In genomic region chr2:231961349-231962166, GRCh38 we compare ENCODE assay signal across 8 cellular contexts. TPM values are rescaled to one million over a fixed set of nuclear protein-coding genes. Genes with fewer than 3 reads are reported as not detected.
DNase-seq lines count a peak whose midpoint lies in the region; ATAC-seq and TF ChIP-seq lines count a peak whose summit lies in the region.

DIS3L2 (plus strand) TSS chr2:231961713; CDS start chr2:232014928, 53,215 bp downstream.

- ATAC-seq in GM23338, result peak; percentile 94

- H3K4me3 Mint-ChIP-seq in GM23338 (peak within 1 kb of the TSS; percentile 80), nephron (peak within 1 kb of the TSS; percentile 87 to 97 (median 92))
- peak within 1 kb of the TSS; percentile 87 for H3K4me3 Mint-ChIP-seq in stimulated activated naive CD8-positive, alpha-beta T cell treated with anti-CD3 and anti-CD28 coated beads, Interleukin-15, Interleukin-2, amounts not matched to agents 100 ng/mL and 50 ng/mL, for 24 hours

- DNase-seq in Daoy (ENCODE audit: low read depth) (peak; percentile 87), GM23338 (ENCODE audit: low spot score) (peak; percentile 95), LHCN-M2 (ENCODE audit: low read depth) (peak; percentile 80), RWPE1 (ENCODE audit: low spot score) (peak; percentile 71), fibroblast of the aortic adventitia (ENCODE audit: low read depth) (peak; percentile 76)
- peak; percentile 64 for DNase-seq in activated T-helper 9 cell treated with anti-CD3 and anti-CD28 coated beads, Interleukin-2, amount 50 U/mL, for 16 hours (ENCODE audit: low read depth)

- H3K27me3 ChIP-seq in GM23338 (ENCODE audit: insufficient read depth), result no peaks in the 10 kb centered on the region

- H3K27ac Mint-ChIP-seq in GM23338 (peak within 1 kb of the TSS; percentile 56), nephron (peak within 1 kb of the TSS; percentile 63 to 93 (median 84))
- peak within 1 kb of the TSS; percentile 92 for H3K27ac Mint-ChIP-seq in stimulated activated naive CD8-positive, alpha-beta T cell treated with anti-CD3 and anti-CD28 coated beads, Interleukin-15, Interleukin-2, amounts not matched to agents 100 ng/mL and 50 ng/mL, for 24 hours

- H3K79me2 ChIP-seq in GM23338 (replicated peaks; ENCODE audit: insufficient read depth), result peaks cover 26% of the 10 kb centered on the region

- peaks cover 2% of the 10 kb centered on the region; the same call in 2 of the 3 replicates for H3K36me3 Mint-ChIP-seq in GM23338 (ENCODE audit: low read depth)
- peaks cover 5% of the 10 kb centered on the region for H3K36me3 Mint-ChIP-seq in nephron (ENCODE audit: low read depth)
- peaks cover 5% of the 10 kb centered on the region for H3K36me3 Mint-ChIP-seq in stimulated activated naive CD8-positive, alpha-beta T cell treated with anti-CD3 and anti-CD28 coated beads, Interleukin-15, Interleukin-2, amounts not matched to agents 100 ng/mL and 50 ng/mL, for 24 hours (ENCODE audit: low read depth)

- CTCF ChIA-PET in RWPE1 (lab: Yijun Ruan, JAX), result interaction anchor here (1.0 kb wide), 1 partner anchor 222 kb away, joined by 3 read pairs; no protein-coding TSS in a partner anchor

- POLR2A ChIA-PET in RWPE1 (lab: Yijun Ruan, JAX; ENCODE audit: low non-redundant PET), result interaction anchor here (0.7 kb wide), 1 partner anchor 96 kb away, joined by 3 read pairs; no protein-coding TSS in a partner anchor

- H4K20me1 ChIP-seq in GM23338 (replicated peaks; ENCODE audit: insufficient read depth), result no peaks in the 10 kb centered on the region; the same call in 1 of the 2 replicates

- H3K9me3 Mint-ChIP-seq in GM23338 (peaks cover 5% of the 10 kb centered on the region; the same call in 2 of the 3 replicates), nephron (peaks cover 4% of the 10 kb centered on the region)
- H3K9me3 Mint-ChIP-seq in stimulated activated naive CD8-positive, alpha-beta T cell treated with anti-CD3 and anti-CD28 coated beads, Interleukin-15, Interleukin-2, amounts not matched to agents 100 ng/mL and 50 ng/mL, for 24 hours, result no peaks in the 10 kb centered on the region

- 0 out of 2 replicates have a peak, but pooled peaks cover 3% of the 10 kb centered on the region for H3K4me1 ChIP-seq in GM23338 (ENCODE audit: insufficient read depth)

- peaks cover 4% of the 10 kb centered on the region; the same call in 1 of the 2 replicates for H3F3A ChIP-seq in GM23338 (replicated peaks; ENCODE audit: low read depth)

- peak within 1 kb of the TSS; percentile 97 for H3K4me3 ChIP-seq in GM23338
- H3K4me3 ChIP-seq in fibroblast of the aortic adventitia (ENCODE audit: low read depth, low read length), result peak within 1 kb of the TSS; percentile 92

- peaks cover 5% of the 10 kb centered on the region for H3K27me3 Mint-ChIP-seq in GM23338 (ENCODE audit: insufficient read depth, low read depth, poor library complexity)
- H3K27me3 Mint-ChIP-seq in nephron (ENCODE audit: low read depth), result peaks cover 9% of the 10 kb centered on the region
- H3K27me3 Mint-ChIP-seq in stimulated activated naive CD8-positive, alpha-beta T cell treated with anti-CD3 and anti-CD28 coated beads, Interleukin-15, Interleukin-2, amounts not matched to agents 100 ng/mL and 50 ng/mL, for 24 hours, result no peaks in the 10 kb centered on the region

- peak within 1 kb of the TSS; percentile 100 for H2AFZ ChIP-seq in GM23338

- no peaks in the 10 kb centered on the region for H3K36me3 ChIP-seq in GM23338 (ENCODE audit: insufficient read depth)

- peaks cover 6% of the 10 kb centered on the region for H3K9me2 ChIP-seq in GM23338 (ENCODE audit: insufficient read depth)

- H3K4me1 Mint-ChIP-seq in GM23338, result peaks cover 5% of the 10 kb centered on the region; the same call in 2 of the 3 replicates
- H3K4me1 Mint-ChIP-seq in nephron, result peaks cover 22% of the 10 kb centered on the region
- peaks cover 48% of the 10 kb centered on the region for H3K4me1 Mint-ChIP-seq in stimulated activated naive CD8-positive, alpha-beta T cell treated with anti-CD3 and anti-CD28 coated beads, Interleukin-15, Interleukin-2, amounts not matched to agents 100 ng/mL and 50 ng/mL, for 24 hours (ENCODE audit: low read depth)

- TF ChIP-seq CTCF in GM23338 (conservative IDR thresholded peaks at IDR 0.05; ENCODE audit: low read depth in 2 of 2), result no peak
- TF ChIP-seq CTCF in RWPE1 (conservative IDR thresholded peaks at IDR 0.05; ENCODE audit: low read depth), result no peak
- no peak for TF ChIP-seq CTCF in fibroblast of the aortic adventitia (IDR thresholded peaks at IDR 0.05; ENCODE audit: insufficient read depth, low read length)
- TF ChIP-seq CTCF in nephron (IDR thresholded peaks at IDR 0.05; ENCODE audit: unreplicated experiment in 3 of 3), result no peak

- H3K4me2 ChIP-seq in GM23338, result peak within 1 kb of the TSS; percentile 96

- H3K27ac ChIP-seq in GM23338 (ENCODE audit: low read depth) (peak within 1 kb of the TSS; percentile 74), RWPE1 (peak within 1 kb of the TSS; percentile 79)

TF ChIP-seq in GM23338, 12 proteins besides CTCF, POLR2A, EP300 and RAD21:
- TF ChIP-seq ZNF114 (CRISPR knock-in tag; IDR thresholded peaks at IDR 0.05), result no peak
- no peak for TF ChIP-seq NANOG (IDR thresholded peaks at IDR 0.05; ENCODE audit: borderline replicate concordance)
- peak; percentile 69 for TF ChIP-seq POLR2AphosphoS5 (IDR thresholded peaks at IDR 0.05; ENCODE audit: low read depth)
- no peak for TF ChIP-seq JUNB (IDR thresholded peaks at IDR 0.05; ENCODE audit: unreplicated experiment)
- peak; percentile 63; the same call in 1 of the 2 replicates for TF ChIP-seq CREB1 (CRISPR knock-in tag; IDR thresholded peaks at IDR 0.05; ENCODE audit: low read depth)
- peak; percentile 65; the same call in 1 of the 2 replicates for TF ChIP-seq ETS1 (IDR thresholded peaks at IDR 0.05)
- TF ChIP-seq REST (IDR thresholded peaks at IDR 0.05; ENCODE audit: unreplicated experiment), result no peak

RNA-seq across cellular contexts. Expression of gene DIS3L2, which starts in this region (rescaled TPM):
- 22.3 TPM in 2 replicates for total RNA-seq in Daoy (2014; rRNA removed; shearing (Covaris generic))
- 17.4 and 25.3 TPM in 2 replicates for total RNA-seq in GM23338 (2014; rRNA removed; shearing (Covaris generic))
- 15.0 and 15.2 TPM in 2 replicates for polyA plus RNA-seq in GM23338 (2016; fragmentation: Nextera tagmentation; extraction: Ambion mirVana)
- total RNA-seq in LHCN-M2 (2014; rRNA removed) (12.5 and 19.9 TPM in 2 replicates), fibroblast of the aortic adventitia (ENCODE audit: low replicate concordance) (24.9 and 36.3 TPM in 2 replicates)
- polyA plus RNA-seq in LHCN-M2 (2012), result 9.3 TPM

Comparison
In these comparisons a context has a peak if more than half of its experiments do, and no peak if none do; other contexts are left out.
1. Peak in every context shown above with its lines: DNase-seq, ATAC-seq, H3K4me3 ChIP-seq and H3K27ac ChIP-seq.